ENCODE assay signal across 27 cellular contexts in genomic region chr12:114697246-114697716, GRCh38. TPM values are rescaled to one million over a fixed set of nuclear protein-coding genes. Genes with fewer than 3 reads are reported as not detected.
DNase-seq lines count a peak whose midpoint lies in the region; ATAC-seq and TF ChIP-seq lines count a peak whose summit lies in the region.
"Had no signal": no experiment of that assay in that cellular context is flagged by ENCODE, and none has a peak within 500 bp of the region (broad histone marks: within the 10 kb centered on the region; RNA-seq: fewer than 3 reads in every experiment).

No MANE protein-coding gene starts in this region.

- no peaks in the 10 kb centered on the region for H4K20me1 ChIP-seq in osteoblast (ENCODE audit: insufficient read depth, low read length)

- BruUV-seq in A673 (replicated peaks; lab: Mats Ljungman, UMichigan): no TSS peak

- no peaks in the 10 kb centered on the region for H3K36me3 ChIP-seq in left ventricle myocardium inferior
- no peaks in the 10 kb centered on the region for H3K36me3 ChIP-seq in iPS-20b (ENCODE audit: insufficient read depth, low read depth, low read length)
- no peaks in the 10 kb centered on the region for H3K36me3 ChIP-seq in osteoblast (ENCODE audit: insufficient read depth, low read length)
- H3K36me3 ChIP-seq in A673 (ENCODE audit: insufficient read depth, low read length, poor library complexity, severe bottlenecking): no peaks in the 10 kb centered on the region
- H3K36me3 ChIP-seq: adrenal gland, breast epithelium, colonic mucosa, esophagus squamous epithelium, pancreas, tibial artery had no signal

- DNase-seq in left ventricle myocardium inferior (no peak), Right ventricle myocardium superior (no peak), osteoblast (ENCODE audit: insufficient read length, low spot score, missing footprints) (peak; percentile 81), NCI-H1694 (lab: John Stamatoyannopoulos, UW) (no peak), dedifferentiated amniotic fluid mesenchymal stem cell (ENCODE audit: extremely low spot score) (no peak), A673 (ENCODE audit: low spot score) (no peak)
- DNase-seq: 8988T; activated CD4-positive, CD25-positive, alpha-beta regulatory T cell treated with anti-CD3 and anti-CD28 coated beads, Interleukin-2, amount 50 U/mL, for 72 hours; activated CD8-positive, alpha-beta T cell treated with anti-CD3 and anti-CD28 coated beads, Interleukin-2, amount 10 ng/mL, durations not matched to agents 7 days and 5 days; activated effector memory CD4-positive, alpha-beta T cell treated with anti-CD3 and anti-CD28 coated beads, Interleukin-2, amount 50 U/mL, for 16 hours; activated T-cell treated with anti-CD3 and anti-CD28 coated beads for 4 hours; adrenal gland; AML-193; CD8-positive, alpha-beta memory T cell; colonic mucosa; esophagus squamous epithelium; GDM1; GOT3; naive thymus-derived CD4-positive, alpha-beta T cell; NCI-H1930; pancreas; right cardiac atrium; tibial artery had no signal

- TF ChIP-seq CTCF in left ventricle myocardium inferior (IDR thresholded peaks at IDR 0.05; ENCODE audit: borderline replicate concordance) (no peak), osteoblast (IDR thresholded peaks at IDR 0.05; ENCODE audit: extremely low read depth, low read depth, low read length) (no peak), A673 (conservative IDR thresholded peaks at IDR 0.05; ENCODE audit: low read depth, low read length) (no peak)

- no peak overlapping the region for H3K27ac ChIP-seq in left ventricle myocardium inferior (replicated peaks)
- no peak overlapping the region for H3K27ac ChIP-seq in iPS-20b (ENCODE audit: low read length)
- no peak overlapping the region for H3K27ac ChIP-seq in osteoblast (ENCODE audit: low read depth, low read length)
- H3K27ac ChIP-seq in A673 (ENCODE audit: low read depth, low read length, poor library complexity, severe bottlenecking): no peak overlapping the region
- H3K27ac ChIP-seq: adrenal gland, colonic mucosa, esophagus squamous epithelium, pancreas, tibial artery had no signal

- no peak overlapping the region for H3K4me2 ChIP-seq in osteoblast (ENCODE audit: insufficient read depth, low read length)

- H3K4me1 ChIP-seq in left ventricle myocardium inferior: peaks cover 25% of the 10 kb centered on the region
- peaks cover 32% of the 10 kb centered on the region for H3K4me1 ChIP-seq in iPS-20b (ENCODE audit: insufficient read depth, low read length)
- no peaks in the 10 kb centered on the region for H3K4me1 ChIP-seq in osteoblast (ENCODE audit: insufficient read depth, low read length)
- H3K4me1 ChIP-seq in A673 (ENCODE audit: insufficient read depth, low read length, poor library complexity, severe bottlenecking): no peaks in the 10 kb centered on the region
- H3K4me1 ChIP-seq: breast epithelium, colonic mucosa, pancreas had no signal

- H3K9ac ChIP-seq in iPS-20b (ENCODE audit: low read depth, low read length): no peak overlapping the region

- H3K79me2 ChIP-seq in osteoblast (ENCODE audit: insufficient read depth, low read length): no peaks in the 10 kb centered on the region

- ATAC-seq in Right ventricle myocardium superior (ENCODE audit: poor library complexity) (no peak), GM18511 (IDR thresholded peaks at IDR 0.05; ENCODE audit: unreplicated experiment) (no peak)
- ATAC-seq: activated CD8-positive, alpha-beta T cell treated with anti-CD3 and anti-CD28 coated beads, Interleukin-2, amount 10 ng/mL, durations not matched to agents 7 days and 5 days; naive thymus-derived CD4-positive, alpha-beta T cell; pancreas; right cardiac atrium had no signal

- no peak overlapping the region for H2AFZ ChIP-seq in osteoblast (ENCODE audit: low read length)

- H3K27me3 ChIP-seq in left ventricle myocardium inferior (ENCODE audit: low read depth) (peaks cover 100% of the 10 kb centered on the region), iPS-20b (ENCODE audit: insufficient read depth, low read length) (peaks cover 100% of the 10 kb centered on the region), osteoblast (ENCODE audit: insufficient read depth, low read length) (peaks cover 99% of the 10 kb centered on the region), A673 (replicated peaks; ENCODE audit: insufficient read depth, low read depth, low read length, poor library complexity) (peaks cover 33% of the 10 kb centered on the region)

- CTCF ChIA-PET in A673 (lab: Charles Lee): no interaction called here

- POLR2A ChIA-PET in A673 (lab: Charles Lee; ENCODE audit: low non-redundant PET): no interaction called here

- intact Hi-C loops in left ventricle myocardium inferior (cut with micrococcal nuclease): no loop called here
- intact Hi-C loops in Right ventricle myocardium superior (cut with DNase I): no loop called here
- intact Hi-C loops in A673 (cut with micrococcal nuclease; ENCODE audit: unreplicated experiment): no loop called here

- H3K4me3 ChIP-seq in left ventricle myocardium inferior (peak overlapping the region; percentile 48), iPS-20b (ENCODE audit: low read length) (peak overlapping the region; percentile 34; the same call in 1 of the 2 replicates), osteoblast (ENCODE audit: insufficient read depth, low read length) (no peak overlapping the region), A673 (ENCODE audit: low read depth, low read length, poor library complexity, severe bottlenecking) (no peak overlapping the region)
- H3K4me3 ChIP-seq: colonic mucosa, pancreas, tibial artery had no signal

- H3K9me3 ChIP-seq in left ventricle myocardium inferior (replicated peaks): no peaks in the 10 kb centered on the region
- peaks cover 4% of the 10 kb centered on the region; the same call in 1 of the 2 replicates for H3K9me3 ChIP-seq in iPS-20b (ENCODE audit: insufficient read depth, low read depth, low read length)
- no peaks in the 10 kb centered on the region for H3K9me3 ChIP-seq in osteoblast (ENCODE audit: low read depth, low read length)
- no peaks in the 10 kb centered on the region for H3K9me3 ChIP-seq in A673 (ENCODE audit: low read depth, low read length, poor library complexity, severe bottlenecking)
- H3K9me3 ChIP-seq: adrenal gland, breast epithelium, colonic mucosa, esophagus squamous epithelium, pancreas, tibial artery had no signal

RNA-seq across cellular contexts. Expression of gene TBX3, which starts 13.3 kb away (rescaled TPM):
- total RNA-seq in left ventricle myocardium inferior (27.2 TPM), Right ventricle myocardium superior (11.8 TPM), osteoblast (11.9 and 14.1 TPM in 2 replicates), A673 (2021) (1.0 and 1.4 TPM in 2 replicates)
- total RNA-seq: activated CD8-positive, alpha-beta T cell treated with anti-CD3 and anti-CD28 coated beads, Interleukin-2, amount 10 ng/mL, durations not matched to agents 7 days and 5 days; CD8-positive, alpha-beta memory T cell; naive thymus-derived CD4-positive, alpha-beta T cell; T-helper 1 cell treated with Interleukin-12 subunit alpha and Interleukin-12 subunit beta and Interleukin-4 antibody, amounts not matched to agents 30 ng/mL and 1 ng/mL, for 36 hours had no signal

Comparison
In these comparisons a context has a peak if more than half of its experiments do, and no peak if none do; other contexts are left out.
1. H3K4me3 ChIP-seq: peak in left ventricle myocardium inferior (single experiment) and iPS-20b (single experiment); none in osteoblast (single experiment) and A673 (single experiment).